In genomic region chr9:131915181-131915580, GRCh38 we compare ENCODE assay signal across 25 cellular contexts.
DNase-seq lines count a peak whose midpoint lies in the region; ATAC-seq, FAIRE-seq and TF ChIP-seq lines count a peak whose summit lies in the region.
"Had no signal": no experiment of that assay in that cellular context is flagged by ENCODE, and none has a peak within 500 bp of the region (broad histone marks: within the 10 kb centered on the region; RNA-seq: fewer than 3 reads in every experiment).

No MANE protein-coding gene starts in this region.

- no peak for ATAC-seq in GM23338
- ATAC-seq: foreskin keratinocyte, GM12878, heart right ventricle, pancreas had no signal

- H3K27me3 ChIP-seq in bronchial epithelial cell (ENCODE audit: control insufficient read depth, insufficient read depth, low read length) (no peaks in the 10 kb centered on the region), osteoblast (ENCODE audit: insufficient read depth, low read length) (no peaks in the 10 kb centered on the region), GM23338 (ENCODE audit: insufficient read depth) (no peaks in the 10 kb centered on the region)
- H3K27me3 ChIP-seq: BLaER1 treated with 17β-estradiol and CSF1 and Interleukin-3, amounts not matched to agents 10 nM and 100 nM; foreskin keratinocyte; heart right ventricle; pancreas; right atrium auricular region had no signal

- no peaks in the 10 kb centered on the region for H3K9me2 ChIP-seq in GM23338 (ENCODE audit: insufficient read depth)

- H3K36me3 ChIP-seq in bronchial epithelial cell (ENCODE audit: control insufficient read depth, insufficient read depth, low read length): no peaks in the 10 kb centered on the region
- no peaks in the 10 kb centered on the region for H3K36me3 ChIP-seq in osteoblast (ENCODE audit: insufficient read depth, low read length)
- no peaks in the 10 kb centered on the region for H3K36me3 ChIP-seq in GM23338 (ENCODE audit: insufficient read depth)
- H3K36me3 ChIP-seq: pancreas, right atrium auricular region had no signal

- no peak overlapping the region for H3K27ac Mint-ChIP-seq in GM23338
- H3K27ac Mint-ChIP-seq: IgD-negative memory B cell; nephron progenitor cell; T-helper 1 cell treated with Interleukin-12 subunit alpha and Interleukin-12 subunit beta and Interleukin-4 antibody, amounts not matched to agents 30 μg/mL and 1 μg/mL, for 36 hours; type B pancreatic cell had no signal

- H3K4me1 ChIP-seq in osteoblast (ENCODE audit: insufficient read depth, low read length): peaks cover 11% of the 10 kb centered on the region
- peaks cover 11% of the 10 kb centered on the region for H3K4me1 ChIP-seq in GM23338 (ENCODE audit: insufficient read depth)
- H3K4me1 ChIP-seq: foreskin keratinocyte, pancreas, right atrium auricular region had no signal

- no peak for FAIRE-seq in bronchial epithelial cell (lab: Jason Lieb, UNC)
- FAIRE-seq: GM12878, pancreas, TTC549 had no signal

- H4K20me1 ChIP-seq in osteoblast (ENCODE audit: insufficient read depth, low read length) (peaks cover 67% of the 10 kb centered on the region), GM23338 (replicated peaks; ENCODE audit: insufficient read depth) (0 out of 2 replicates have a peak, but pooled peaks cover 10% of the 10 kb centered on the region)

- no peaks in the 10 kb centered on the region for H3K9me3 ChIP-seq in osteoblast (ENCODE audit: low read depth, low read length)
- H3K9me3 ChIP-seq: BLaER1 treated with 17β-estradiol and CSF1 and Interleukin-3, amounts not matched to agents 10 nM and 100 nM; heart right ventricle; pancreas; right atrium auricular region had no signal

- TF ChIP-seq CTCF in bronchial epithelial cell (IDR thresholded peaks at IDR 0.05; ENCODE audit: insufficient read depth, low read length, severe bottlenecking): no peak
- no peak for TF ChIP-seq CTCF in osteoblast (IDR thresholded peaks at IDR 0.05; ENCODE audit: extremely low read depth, low read depth, low read length)
- TF ChIP-seq CTCF in GM23338 (conservative IDR thresholded peaks at IDR 0.05; ENCODE audit: low read depth in 2 of 2): no peak

- peaks cover 2% of the 10 kb centered on the region for H3K27me3 Mint-ChIP-seq in GM23338 (ENCODE audit: insufficient read depth, low read depth, poor library complexity)
- H3K27me3 Mint-ChIP-seq: IgD-negative memory B cell, type B pancreatic cell had no signal

- no peak overlapping the region for H3K4me3 Mint-ChIP-seq in GM23338
- H3K4me3 Mint-ChIP-seq: IgD-negative memory B cell; nephron progenitor cell; T-helper 1 cell treated with Interleukin-12 subunit alpha and Interleukin-12 subunit beta and Interleukin-4 antibody, amounts not matched to agents 30 μg/mL and 1 μg/mL, for 36 hours; type B pancreatic cell had no signal

- no peak overlapping the region for H2AFZ ChIP-seq in osteoblast (ENCODE audit: low read length)
- H2AFZ ChIP-seq in GM23338: no peak overlapping the region

- peak; percentile 67 for DNase-seq in ELR (ENCODE audit: low read depth)
- DNase-seq in LHCN-M2 (ENCODE audit: low read depth): peak; percentile 53
- peak; percentile 35 for DNase-seq in bronchial epithelial cell (ENCODE audit: low read depth)
- DNase-seq in osteoblast (ENCODE audit: insufficient read length, low spot score, missing footprints): peak; percentile 74
- no peak for DNase-seq in GDM1 (lab: John Stamatoyannopoulos, UW)
- DNase-seq in GM23338 (ENCODE audit: low spot score): no peak
- no peak for DNase-seq in DMS 273 treated with DMSO at 0.1 percent for 48 hours (lab: John Stamatoyannopoulos, UW)
- no peak for DNase-seq in NCI-H82 (lab: John Stamatoyannopoulos, UW)
- DNase-seq: ACHN; COR-L47; heart right ventricle; NCI-H1105; NCI-H187 treated with DMSO at 0.1 percent for 48 hours; NCI-H69; nephron progenitor cell; pancreas; stimulated activated CD4-positive, alpha-beta T cell treated with anti-CD3 and anti-CD28 coated beads, Interleukin-2, amount 100 ng/mL, for 48 hours had no signal

- H3F3A ChIP-seq in GM23338 (replicated peaks; ENCODE audit: low read depth): no peaks in the 10 kb centered on the region

- H3K79me2 ChIP-seq in osteoblast (ENCODE audit: insufficient read depth, low read length) (peaks cover 51% of the 10 kb centered on the region), GM23338 (replicated peaks; ENCODE audit: insufficient read depth) (no peaks in the 10 kb centered on the region; the same call in none of the 2 replicates)

- peaks cover 22% of the 10 kb centered on the region for H3K4me1 Mint-ChIP-seq in GM23338

- H3K36me3 Mint-ChIP-seq in GM23338 (ENCODE audit: low read depth): no peaks in the 10 kb centered on the region

- H3K4me3 ChIP-seq in bronchial epithelial cell (ENCODE audit: low read depth, low read length) (no peak overlapping the region), osteoblast (ENCODE audit: insufficient read depth, low read length) (no peak overlapping the region), GM23338 (no peak overlapping the region)
- H3K4me3 ChIP-seq: BLaER1 treated with 17β-estradiol and CSF1 and Interleukin-3, amounts not matched to agents 10 nM and 100 nM; GM12878; heart right ventricle; pancreas; right atrium auricular region had no signal

- H3K27ac ChIP-seq in osteoblast (ENCODE audit: low read depth, low read length) (peak overlapping the region; percentile 24), GM23338 (ENCODE audit: low read depth) (no peak overlapping the region)
- H3K27ac ChIP-seq: BLaER1 treated with 17β-estradiol and CSF1 and Interleukin-3, amounts not matched to agents 10 nM and 100 nM; foreskin keratinocyte; heart right ventricle; pancreas; right atrium auricular region had no signal

- H3K4me2 ChIP-seq in osteoblast (ENCODE audit: insufficient read depth, low read length): peak overlapping the region; percentile 21
- no peak overlapping the region for H3K4me2 ChIP-seq in GM23338
- H3K4me2 ChIP-seq: BLaER1 treated with 17β-estradiol and CSF1 and Interleukin-3, amounts not matched to agents 10 nM and 100 nM had no signal

- no peaks in the 10 kb centered on the region for H3K9me3 Mint-ChIP-seq in GM23338
- H3K9me3 Mint-ChIP-seq: IgD-negative memory B cell; nephron progenitor cell; T-helper 1 cell treated with Interleukin-12 subunit alpha and Interleukin-12 subunit beta and Interleukin-4 antibody, amounts not matched to agents 30 μg/mL and 1 μg/mL, for 36 hours; type B pancreatic cell had no signal

TF ChIP-seq in GM23338, 12 proteins besides CTCF, POLR2A, EP300 and RAD21 (continues in another document):
- TF ChIP-seq ZNF331 (CRISPR knock-in tag; IDR thresholded peaks at IDR 0.05; ENCODE audit: low read depth) (no peak), EZH2phosphoT487 (IDR thresholded peaks at IDR 0.05; ENCODE audit: unreplicated experiment) (no peak), STAT1 (IDR thresholded peaks at IDR 0.05; ENCODE audit: unreplicated experiment) (no peak), ZNF462 (CRISPR knock-in tag; IDR thresholded peaks at IDR 0.05) (no peak)

Comparison
In these comparisons a context has a peak if more than half of its experiments do, and no peak if none do; other contexts are left out.
1. DNase-seq: peak in ELR (single experiment), LHCN-M2 (single experiment), bronchial epithelial cell (single experiment) and osteoblast (single experiment); none in GDM1 (single experiment), GM23338 (single experiment), DMS 273 treated with DMSO at 0.1 percent for 48 hours (single experiment) and NCI-H82 (single experiment).